In genomic region chr22:48885271-48885918, GRCh38 we compare ENCODE assay signal across 28 cellular contexts.
DNase-seq lines count a peak whose midpoint lies in the region; ATAC-seq, FAIRE-seq and TF ChIP-seq lines count a peak whose summit lies in the region.
"Had no signal": no experiment of that assay in that cellular context is flagged by ENCODE, and none has a peak within 500 bp of the region (broad histone marks: within the 10 kb centered on the region; RNA-seq: fewer than 3 reads in every experiment).

No MANE protein-coding gene starts in this region.

- H3K4me3 ChIP-seq in right cardiac atrium (ENCODE audit: low read length): no peak overlapping the region
- H3K4me3 ChIP-seq in osteoblast (ENCODE audit: insufficient read depth, low read length): no peak overlapping the region
- H3K4me3 ChIP-seq in neural progenitor cell: no peak overlapping the region
- H3K4me3 ChIP-seq: adrenal gland, BLaER1, esophagus muscularis mucosa, GM12878, Peyer's patch, stomach, thyroid gland had no signal

- no peak overlapping the region for H3K27ac ChIP-seq in right cardiac atrium (ENCODE audit: low read length)
- no peak overlapping the region for H3K27ac ChIP-seq in osteoblast (ENCODE audit: low read depth, low read length)
- H3K27ac ChIP-seq in neural progenitor cell: no peak overlapping the region
- H3K27ac ChIP-seq: adrenal gland, BLaER1, esophagus muscularis mucosa, foreskin keratinocyte, parathyroid adenoma, Peyer's patch, stomach, thyroid gland, WERI-Rb-1 had no signal

- H3F3A ChIP-seq in neural progenitor cell (ENCODE audit: low read depth): no peaks in the 10 kb centered on the region

- peaks cover 2% of the 10 kb centered on the region for H3K4me1 Mint-ChIP-seq in neural progenitor cell
- H3K4me1 Mint-ChIP-seq: activated CD4-positive, alpha-beta T cell treated with anti-CD3 and anti-CD28 coated beads, Interleukin-2, amount 10 ng/mL, durations not matched to agents 24 days and 14 days; central memory CD8-positive, alpha-beta T cell; memory B cell had no signal

- H3K9me3 Mint-ChIP-seq in neural progenitor cell: no peaks in the 10 kb centered on the region
- H3K9me3 Mint-ChIP-seq: activated CD4-positive, alpha-beta T cell treated with anti-CD3 and anti-CD28 coated beads, Interleukin-2, amount 10 ng/mL, durations not matched to agents 24 days and 14 days; activated naive CD4-positive, alpha-beta T cell treated with anti-CD3 and anti-CD28 coated beads for 36 hours; activated T-cell treated with anti-CD3 and anti-CD28 coated beads, Interleukin-2, amount 50 U/mL, for 24 hours; central memory CD8-positive, alpha-beta T cell; memory B cell; nephron progenitor cell had no signal

- H3K9ac ChIP-seq in neural progenitor cell: no peak overlapping the region
- H3K9ac ChIP-seq: BLaER1, parathyroid adenoma had no signal

- no peaks in the 10 kb centered on the region for H3K4me1 ChIP-seq in right cardiac atrium (ENCODE audit: control insufficient read depth, insufficient read depth, low read length)
- no peaks in the 10 kb centered on the region for H3K4me1 ChIP-seq in osteoblast (ENCODE audit: insufficient read depth, low read length)
- H3K4me1 ChIP-seq in neural progenitor cell: no peaks in the 10 kb centered on the region
- H3K4me1 ChIP-seq: adrenal gland, BLaER1, esophagus muscularis mucosa, foreskin keratinocyte, parathyroid adenoma, Peyer's patch, stomach, thyroid gland had no signal

- no peaks in the 10 kb centered on the region for H3K36me3 Mint-ChIP-seq in neural progenitor cell
- H3K36me3 Mint-ChIP-seq: memory B cell had no signal

- no peaks in the 10 kb centered on the region for H3K27me3 ChIP-seq in right cardiac atrium (ENCODE audit: control insufficient read depth, insufficient read depth)
- no peaks in the 10 kb centered on the region for H3K27me3 ChIP-seq in osteoblast (ENCODE audit: insufficient read depth, low read length)
- no peaks in the 10 kb centered on the region for H3K27me3 ChIP-seq in neural progenitor cell
- H3K27me3 ChIP-seq: adrenal gland, foreskin keratinocyte, Peyer's patch, thyroid gland had no signal

- TF ChIP-seq CTCF in osteoblast (IDR thresholded peaks at IDR 0.05; ENCODE audit: extremely low read depth, low read depth, low read length) (no peak), neural progenitor cell (IDR thresholded peaks at IDR 0.05) (no peak)

- WGBS in right cardiac atrium: 74% methylated on average over 18 of the region's 18 CpGs

- H3K79me2 ChIP-seq in osteoblast (ENCODE audit: insufficient read depth, low read length): no peaks in the 10 kb centered on the region
- no peaks in the 10 kb centered on the region for H3K79me2 ChIP-seq in neural progenitor cell (ENCODE audit: low read depth)
- H3K79me2 ChIP-seq: parathyroid adenoma had no signal

- DNase-seq in cardiac septum (ENCODE audit: low spot score) (peak; percentile 60), right cardiac atrium (no peak), left ventricle myocardium superior (peak; percentile 3), osteoblast (ENCODE audit: insufficient read length, low spot score, missing footprints) (peak; percentile 64), urothelium cell line (ENCODE audit: low spot score) (no peak), neural progenitor cell (ENCODE audit: low spot score) (no peak)
- DNase-seq: activated CD4-positive, alpha-beta T cell treated with anti-CD3 and anti-CD28 coated beads, Interleukin-2, amount 10 ng/mL, durations not matched to agents 24 days and 14 days; activated naive CD4-positive, alpha-beta T cell treated with anti-CD3 and anti-CD28 coated beads for 36 hours; activated T-cell treated with anti-CD3 and anti-CD28 coated beads, Interleukin-2, amount 50 U/mL, for 24 hours; dermis blood vessel endothelial cell; foreskin keratinocyte; Kasumi-1; NCI-H1417; NCI-H2227 treated with DMSO at 0.1 percent for 48 hours; nephron progenitor cell; stomach; T-helper 9 cell; thyroid gland; WERI-Rb-1 had no signal

- H3K9me3 ChIP-seq in right cardiac atrium (ENCODE audit: control insufficient read depth, low read length) (no peaks in the 10 kb centered on the region), osteoblast (ENCODE audit: low read depth, low read length) (peaks cover 10% of the 10 kb centered on the region), neural progenitor cell (ENCODE audit: low read depth) (no peaks in the 10 kb centered on the region)
- H3K9me3 ChIP-seq: adrenal gland, BLaER1, esophagus muscularis mucosa, Peyer's patch, thyroid gland had no signal

- intact Hi-C loops in cardiac septum (cut with DNase I) (no loop called here), right cardiac atrium (cut with DNase I) (no loop called here), left ventricle myocardium superior (cut with micrococcal nuclease) (no loop called here)

- H3K36me3 ChIP-seq in osteoblast (ENCODE audit: insufficient read depth, low read length) (no peaks in the 10 kb centered on the region), neural progenitor cell (no peaks in the 10 kb centered on the region)
- H3K36me3 ChIP-seq: adrenal gland, BLaER1, esophagus muscularis mucosa, Peyer's patch, stomach, thyroid gland, WERI-Rb-1 had no signal

- H4K20me1 ChIP-seq in osteoblast (ENCODE audit: insufficient read depth, low read length) (no peaks in the 10 kb centered on the region), neural progenitor cell (ENCODE audit: low read depth) (no peaks in the 10 kb centered on the region)

- no peak overlapping the region for H3K4me3 Mint-ChIP-seq in neural progenitor cell
- H3K4me3 Mint-ChIP-seq: activated CD4-positive, alpha-beta T cell treated with anti-CD3 and anti-CD28 coated beads, Interleukin-2, amount 10 ng/mL, durations not matched to agents 24 days and 14 days; activated naive CD4-positive, alpha-beta T cell treated with anti-CD3 and anti-CD28 coated beads for 36 hours; activated T-cell treated with anti-CD3 and anti-CD28 coated beads, Interleukin-2, amount 50 U/mL, for 24 hours; central memory CD8-positive, alpha-beta T cell; memory B cell; nephron progenitor cell had no signal

- H3K27me3 Mint-ChIP-seq in neural progenitor cell (ENCODE audit: insufficient read depth, low read depth): no peaks in the 10 kb centered on the region
- H3K27me3 Mint-ChIP-seq: activated CD4-positive, alpha-beta T cell treated with anti-CD3 and anti-CD28 coated beads, Interleukin-2, amount 10 ng/mL, durations not matched to agents 24 days and 14 days; central memory CD8-positive, alpha-beta T cell; memory B cell had no signal

- FAIRE-seq in urothelium cell line (lab: Jason Lieb, UNC): peak; percentile 70
- FAIRE-seq: GM12878 had no signal

- H3K27ac Mint-ChIP-seq in neural progenitor cell: no peak overlapping the region
- H3K27ac Mint-ChIP-seq: activated CD4-positive, alpha-beta T cell treated with anti-CD3 and anti-CD28 coated beads, Interleukin-2, amount 10 ng/mL, durations not matched to agents 24 days and 14 days; activated naive CD4-positive, alpha-beta T cell treated with anti-CD3 and anti-CD28 coated beads for 36 hours; activated T-cell treated with anti-CD3 and anti-CD28 coated beads, Interleukin-2, amount 50 U/mL, for 24 hours; memory B cell; nephron progenitor cell had no signal

- ATAC-seq in right cardiac atrium (no peak), left ventricle myocardium superior (no peak), GM21786 (IDR thresholded peaks at IDR 0.05; ENCODE audit: unreplicated experiment) (no peak)
- ATAC-seq: foreskin keratinocyte, GM12878 had no signal

- H3K4me2 ChIP-seq in osteoblast (ENCODE audit: insufficient read depth, low read length): no peak overlapping the region
- H3K4me2 ChIP-seq in neural progenitor cell: no peak overlapping the region
- H3K4me2 ChIP-seq: BLaER1 had no signal

- H2AFZ ChIP-seq in osteoblast (ENCODE audit: low read length) (no peak overlapping the region), neural progenitor cell (replicated peaks) (no peak overlapping the region)
- H2AFZ ChIP-seq: parathyroid adenoma had no signal

Comparison
In these comparisons a context has a peak if more than half of its experiments do, and no peak if none do; other contexts are left out.
1. DNase-seq: peak in cardiac septum (single experiment), left ventricle myocardium superior (single experiment) and osteoblast (single experiment); none in right cardiac atrium (0 of 3), urothelium cell line (single experiment) and neural progenitor cell (single experiment).